ENCODE assay signal across 29 cellular contexts in genomic region chr4:121702136-121702535, GRCh38.
"Had no signal": no experiment of that assay in that cellular context is flagged by ENCODE, and none has a peak within 500 bp of the region (broad histone marks: within the 10 kb centered on the region; RNA-seq: fewer than 3 reads in every experiment).

No MANE protein-coding gene starts in this region.

- DNase-seq: colonic mucosa; cortex of kidney; dermis blood vessel endothelial cell; dorsolateral prefrontal cortex; effector CD4-positive, alpha-beta T cell; effector CD8-positive, alpha-beta T cell; effector memory CD4-positive, alpha-beta T cell; effector memory CD8-positive, alpha-beta T cell; endodermal cell; erythroblast; esophagus squamous epithelium; foreskin fibroblast; foreskin keratinocyte; foreskin melanocyte; gastrocnemius medialis; glutamatergic neuron; head of caudate nucleus; heart left ventricle; heart right ventricle had no signal

- H3K27me3 Mint-ChIP-seq: effector memory CD8-positive, alpha-beta T cell had no signal

- H3K36me3 ChIP-seq: colonic mucosa, esophagus muscularis mucosa, esophagus squamous epithelium, gastrocnemius medialis, gastroesophageal sphincter, heart left ventricle, heart right ventricle had no signal

- H3K9me3 ChIP-seq: colonic mucosa, esophagus squamous epithelium, gastrocnemius medialis had no signal

- H3K4me1 ChIP-seq: colonic mucosa, foreskin keratinocyte had no signal

- H3K27me3 ChIP-seq: colonic mucosa, dorsolateral prefrontal cortex, esophagus muscularis mucosa, esophagus squamous epithelium, foreskin keratinocyte, gastrocnemius medialis, gastroesophageal sphincter, heart left ventricle, heart right ventricle had no signal

- H3K4me3 ChIP-seq: colonic mucosa, coronary artery, dorsolateral prefrontal cortex, esophagus muscularis mucosa, esophagus squamous epithelium, gastrocnemius medialis, gastroesophageal sphincter, heart left ventricle, heart right ventricle had no signal

- ATAC-seq: effector memory CD8-positive, alpha-beta T cell; esophagus mucosa; foreskin keratinocyte; gastrocnemius medialis; gastroesophageal sphincter; heart left ventricle; heart right ventricle had no signal

- H3K27ac ChIP-seq: colonic mucosa, coronary artery, dorsolateral prefrontal cortex, epithelial cell of prostate, esophagus muscularis mucosa, esophagus squamous epithelium, foreskin keratinocyte, gastrocnemius medialis, gastroesophageal sphincter, heart left ventricle, heart right ventricle had no signal

- H3K9me3 Mint-ChIP-seq: dendritic cell treated with granulocyte-macrophage colony-stimulating factor and Interleukin-4, amounts not matched to agents 40 ng/mL and 50 ng/mL, for 4 days; effector memory CD8-positive, alpha-beta T cell had no signal

- FAIRE-seq: colon, endometrium, endothelial cell of umbilical vein, frontal cortex had no signal

- H3K4me3 Mint-ChIP-seq: dendritic cell treated with granulocyte-macrophage colony-stimulating factor and Interleukin-4, amounts not matched to agents 40 ng/mL and 50 ng/mL, for 4 days; effector memory CD8-positive, alpha-beta T cell; endodermal cell had no signal

- H3K27ac Mint-ChIP-seq: dendritic cell treated with granulocyte-macrophage colony-stimulating factor and Interleukin-4, amounts not matched to agents 40 ng/mL and 50 ng/mL, for 4 days; effector memory CD8-positive, alpha-beta T cell; endodermal cell had no signal
